ENCODE assay signal across 1 cellular context in the genomic region with DNA sequence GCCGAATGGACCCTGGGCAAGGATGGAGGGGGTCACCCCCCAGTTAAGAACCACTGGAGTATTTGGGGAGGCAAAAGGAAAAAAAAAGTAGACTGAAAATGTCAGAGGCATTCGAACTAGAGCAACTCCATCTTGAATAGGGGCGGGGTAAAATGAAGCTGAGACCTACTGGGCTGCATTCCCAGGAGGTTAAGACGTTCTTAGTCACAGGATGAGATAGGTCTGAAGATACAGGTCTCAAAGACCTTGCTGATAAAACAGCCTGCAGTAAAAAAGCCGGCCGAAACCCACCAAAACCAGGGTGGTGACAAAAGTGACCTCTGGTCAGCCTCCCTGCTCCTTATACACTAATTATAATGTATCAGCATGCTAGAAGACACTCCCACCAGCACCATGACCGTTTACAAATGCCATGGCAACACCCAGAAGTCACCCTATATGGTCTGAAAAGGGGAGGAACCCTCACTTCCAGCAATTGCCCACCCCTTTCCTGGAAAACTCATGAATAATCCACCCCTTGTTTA.
TF ChIP-seq lines count a peak whose summit lies in the region.

No MANE protein-coding gene starts in this region.

TF ChIP-seq in K562, 482 proteins besides CTCF, POLR2A, EP300 and RAD21 (continued from another document):
- TF ChIP-seq UBTF (IDR thresholded peaks at IDR 0.05; ENCODE audit: borderline replicate concordance in 1 of 2, low read depth in 2 of 2, low read length in 2 of 2) (no peak), ZNF589 (CRISPR knock-in tag; IDR thresholded peaks at IDR 0.05; ENCODE audit: low read depth) (peak; percentile 92), ZNF282 (CRISPR knock-in tag; IDR thresholded peaks at IDR 0.05) (no peak), ZNF699 (CRISPR knock-in tag; IDR thresholded peaks at IDR 0.05; ENCODE audit: insufficient replicate concordance) (no peak), U2AF2 (optimal IDR thresholded peaks at IDR 0.05; ENCODE audit: low read depth, low read length) (no peak), MAFK (IDR thresholded peaks at IDR 0.05; ENCODE audit: low read length) (no peak), ATF4 (CRISPR knock-in tag; IDR thresholded peaks at IDR 0.05) (0 out of 2 replicates have a peak, but pooled peaks have one; percentile 35), ZNF347 (CRISPR knock-in tag; IDR thresholded peaks at IDR 0.05; ENCODE audit: low read depth) (no peak), ZNF592 (IDR thresholded peaks at IDR 0.05) (no peak), ZNF253 (CRISPR knock-in tag; conservative IDR thresholded peaks at IDR 0.05) (no peak), ZNF75A (CRISPR knock-in tag; IDR thresholded peaks at IDR 0.05) (peak; percentile 63; the same call in 1 of the 2 replicates), GTF2F1 (IDR thresholded peaks at IDR 0.05; ENCODE audit: low read depth, low read length) (no peak), GATAD2B (IDR thresholded peaks at IDR 0.05; ENCODE audit: borderline replicate concordance) (no peak), BRD9 (IDR thresholded peaks at IDR 0.05; ENCODE audit: low read depth, partially characterized antibody) (no peak), ZNF780A (CRISPR knock-in tag; IDR thresholded peaks at IDR 0.05) (peak; percentile 46; the same call in 1 of the 2 replicates), NFATC3 (IDR thresholded peaks at IDR 0.05) (no peak), JUND (IDR thresholded peaks at IDR 0.05; ENCODE audit: borderline replicate concordance, low read depth, low read length) (no peak), JUND (tag; IDR thresholded peaks at IDR 0.05; ENCODE audit: borderline replicate concordance, low read depth, low read length) (no peak), SAFB (IDR thresholded peaks at IDR 0.05; ENCODE audit: borderline replicate concordance, low read depth, low read length) (no peak), PHB (CRISPR knock-in tag; IDR thresholded peaks at IDR 0.05) (no peak), RUNX1 (IDR thresholded peaks at IDR 0.05; ENCODE audit: low read depth) (no peak), POU5F1 (IDR thresholded peaks at IDR 0.05; ENCODE audit: borderline replicate concordance, low read depth, low read length, partially characterized antibody) (no peak), HOMEZ (CRISPR knock-in tag; IDR thresholded peaks at IDR 0.05) (no peak), NFE2 (IDR thresholded peaks at IDR 0.05; ENCODE audit: low read depth) (no peak), STAG1 (CRISPR knock-in tag; IDR thresholded peaks at IDR 0.05; ENCODE audit: borderline replicate concordance) (no peak), TCF7L2 (IDR thresholded peaks at IDR 0.05; ENCODE audit: low read depth, low read length) (no peak), MITF (IDR thresholded peaks at IDR 0.05) (no peak), HIVEP1 (CRISPR knock-in tag; IDR thresholded peaks at IDR 0.05) (peak; percentile 82; the same call in 1 of the 2 replicates), COPS2 (conservative IDR thresholded peaks at IDR 0.05) (no peak), SRF (CRISPR knock-in tag; IDR thresholded peaks at IDR 0.05) (peak in 1 of 2 experiments; percentile 88; a peak in 2 of 4 replicates), SRSF3 (IDR thresholded peaks at IDR 0.05; ENCODE audit: insufficient read depth, low read length) (no peak), ZBTB17 (CRISPR knock-in tag; IDR thresholded peaks at IDR 0.05) (0 out of 2 replicates have a peak, but pooled peaks have one; percentile 28), ZNF124 (CRISPR knock-in tag; IDR thresholded peaks at IDR 0.05) (no peak), ZNF134 (CRISPR knock-in tag; conservative IDR thresholded peaks at IDR 0.05) (no peak), GMEB1 (CRISPR knock-in tag; IDR thresholded peaks at IDR 0.05) (peak; percentile 45; the same call in 1 of the 2 replicates), ZNF766 (CRISPR knock-in tag; conservative IDR thresholded peaks at IDR 0.05) (peak; percentile 79), RFX1 (IDR thresholded peaks at IDR 0.05) (peak; percentile 74)
- TF ChIP-seq, protein P1, sequence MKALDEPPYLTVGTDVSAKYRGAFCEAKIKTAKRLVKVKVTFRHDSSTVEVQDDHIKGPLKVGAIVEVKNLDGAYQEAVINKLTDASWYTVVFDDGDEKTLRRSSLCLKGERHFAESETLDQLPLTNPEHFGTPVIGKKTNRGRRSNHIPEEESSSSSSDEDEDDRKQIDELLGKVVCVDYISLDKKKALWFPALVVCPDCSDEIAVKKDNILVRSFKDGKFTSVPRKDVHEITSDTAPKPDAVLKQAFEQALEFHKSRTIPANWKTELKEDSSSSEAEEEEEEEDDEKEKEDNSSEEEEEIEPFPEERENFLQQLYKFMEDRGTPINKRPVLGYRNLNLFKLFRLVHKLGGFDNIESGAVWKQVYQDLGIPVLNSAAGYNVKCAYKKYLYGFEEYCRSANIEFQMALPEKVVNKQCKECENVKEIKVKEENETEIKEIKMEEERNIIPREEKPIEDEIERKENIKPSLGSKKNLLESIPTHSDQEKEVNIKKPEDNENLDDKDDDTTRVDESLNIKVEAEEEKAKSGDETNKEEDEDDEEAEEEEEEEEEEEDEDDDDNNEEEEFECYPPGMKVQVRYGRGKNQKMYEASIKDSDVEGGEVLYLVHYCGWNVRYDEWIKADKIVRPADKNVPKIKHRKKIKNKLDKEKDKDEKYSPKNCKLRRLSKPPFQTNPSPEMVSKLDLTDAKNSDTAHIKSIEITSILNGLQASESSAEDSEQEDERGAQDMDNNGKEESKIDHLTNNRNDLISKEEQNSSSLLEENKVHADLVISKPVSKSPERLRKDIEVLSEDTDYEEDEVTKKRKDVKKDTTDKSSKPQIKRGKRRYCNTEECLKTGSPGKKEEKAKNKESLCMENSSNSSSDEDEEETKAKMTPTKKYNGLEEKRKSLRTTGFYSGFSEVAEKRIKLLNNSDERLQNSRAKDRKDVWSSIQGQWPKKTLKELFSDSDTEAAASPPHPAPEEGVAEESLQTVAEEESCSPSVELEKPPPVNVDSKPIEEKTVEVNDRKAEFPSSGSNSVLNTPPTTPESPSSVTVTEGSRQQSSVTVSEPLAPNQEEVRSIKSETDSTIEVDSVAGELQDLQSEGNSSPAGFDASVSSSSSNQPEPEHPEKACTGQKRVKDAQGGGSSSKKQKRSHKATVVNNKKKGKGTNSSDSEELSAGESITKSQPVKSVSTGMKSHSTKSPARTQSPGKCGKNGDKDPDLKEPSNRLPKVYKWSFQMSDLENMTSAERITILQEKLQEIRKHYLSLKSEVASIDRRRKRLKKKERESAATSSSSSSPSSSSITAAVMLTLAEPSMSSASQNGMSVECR (CRISPR knock-in tag; IDR thresholded peaks at IDR 0.05): no peak
- TF ChIP-seq, protein P2, sequence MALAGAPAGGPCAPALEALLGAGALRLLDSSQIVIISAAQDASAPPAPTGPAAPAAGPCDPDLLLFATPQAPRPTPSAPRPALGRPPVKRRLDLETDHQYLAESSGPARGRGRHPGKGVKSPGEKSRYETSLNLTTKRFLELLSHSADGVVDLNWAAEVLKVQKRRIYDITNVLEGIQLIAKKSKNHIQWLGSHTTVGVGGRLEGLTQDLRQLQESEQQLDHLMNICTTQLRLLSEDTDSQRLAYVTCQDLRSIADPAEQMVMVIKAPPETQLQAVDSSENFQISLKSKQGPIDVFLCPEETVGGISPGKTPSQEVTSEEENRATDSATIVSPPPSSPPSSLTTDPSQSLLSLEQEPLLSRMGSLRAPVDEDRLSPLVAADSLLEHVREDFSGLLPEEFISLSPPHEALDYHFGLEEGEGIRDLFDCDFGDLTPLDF (CRISPR knock-in tag; IDR thresholded peaks at IDR 0.05): no peak
